In the genomic region with DNA sequence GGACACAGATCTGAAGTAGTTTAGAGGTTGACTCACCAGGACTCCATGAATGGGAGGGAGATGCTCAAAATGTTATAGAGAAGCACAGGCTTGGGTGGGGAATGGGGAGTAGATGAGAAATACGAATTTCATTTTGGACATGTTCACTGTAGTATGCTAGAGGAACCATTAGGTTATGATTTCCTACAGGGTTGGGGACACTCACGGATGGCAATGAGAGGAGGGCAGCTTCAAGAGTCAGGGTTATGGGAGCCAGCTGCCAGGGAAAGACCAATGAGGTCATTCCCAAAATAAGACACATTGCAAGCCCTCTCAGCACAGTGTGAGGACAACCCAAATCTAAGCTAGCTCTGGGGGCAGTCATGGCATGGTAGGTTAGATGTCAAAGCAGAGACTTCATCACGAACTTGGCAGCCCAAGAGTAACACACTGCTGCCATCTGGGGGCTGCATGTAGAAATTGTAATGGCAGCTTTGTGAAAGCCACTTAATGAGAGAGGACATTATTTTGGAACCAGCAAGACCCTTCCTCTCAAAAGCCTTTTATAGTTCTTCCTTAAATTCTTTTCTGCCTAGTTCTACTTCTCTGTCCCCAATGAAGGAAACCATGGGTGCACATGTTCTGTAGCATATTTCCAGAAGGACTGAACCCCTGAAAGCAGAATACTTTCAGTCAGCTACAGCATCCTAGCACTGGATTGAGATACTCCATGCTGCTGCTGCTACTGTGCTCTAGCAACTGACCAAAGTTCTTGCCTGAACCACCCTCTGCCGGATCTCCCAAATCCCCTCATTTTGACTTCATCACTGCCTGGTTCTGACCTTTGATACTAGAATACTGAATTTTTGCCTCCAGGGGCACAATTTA, we compare ENCODE assay signal across 8 cellular contexts. TPM values are rescaled to one million over a fixed set of nuclear protein-coding genes. Genes with fewer than 3 reads are reported as not detected.
A peak's percentile ranks its signal among the peaks of the same experiment; 100 is the strongest.
DNase-seq lines count a peak whose midpoint lies in the region; ATAC-seq and TF ChIP-seq lines count a peak whose summit lies in the region.

No MANE protein-coding gene starts in this region.

- no peaks in the 10 kb centered on the region for H3F3A ChIP-seq in GM23338 (replicated peaks; ENCODE audit: low read depth)

- POLR2A ChIA-PET in CD4-positive, alpha-beta T cell (lab: Charles Lee): no interaction called here

- no peak overlapping the region for H3K4me3 ChIP-seq in GM23338

- no peaks in the 10 kb centered on the region for H3K9me3 Mint-ChIP-seq in CD4-positive, alpha-beta T cell
- H3K9me3 Mint-ChIP-seq in GM23338: no peaks in the 10 kb centered on the region

- peak; percentile 49 for TF ChIP-seq CTCF in CD4-positive, alpha-beta T cell (IDR thresholded peaks at IDR 0.05)
- TF ChIP-seq CTCF in GM23338 (conservative IDR thresholded peaks at IDR 0.05; ENCODE audit: low read depth in 2 of 2): peak; percentile 60 to 80

- H3K4me1 Mint-ChIP-seq in CD4-positive, alpha-beta T cell (ENCODE audit: low read depth): no peaks in the 10 kb centered on the region
- H3K4me1 Mint-ChIP-seq in GM23338: no peaks in the 10 kb centered on the region; the same call in 2 of the 3 replicates

- H3K9me2 ChIP-seq in GM23338 (ENCODE audit: insufficient read depth): no peaks in the 10 kb centered on the region

- no peaks in the 10 kb centered on the region for H4K20me1 ChIP-seq in GM23338 (replicated peaks; ENCODE audit: insufficient read depth)

- H2AFZ ChIP-seq in GM23338: no peak overlapping the region

- peaks cover 19% of the 10 kb centered on the region for H3K27me3 Mint-ChIP-seq in CD4-positive, alpha-beta T cell
- no peaks in the 10 kb centered on the region for H3K27me3 Mint-ChIP-seq in GM23338 (ENCODE audit: insufficient read depth, low read depth, poor library complexity)

- no peak overlapping the region for H3K27ac ChIP-seq in CD4-positive, alpha-beta T cell (ENCODE audit: low read depth, low read length)
- no peak overlapping the region for H3K27ac ChIP-seq in GM23338 (ENCODE audit: low read depth)

- ATAC-seq in CD4-positive, alpha-beta T cell (ENCODE audit: poor library complexity): no peak
- ATAC-seq in GM23338: peak; percentile 77
- no peak for ATAC-seq in GM18498 (IDR thresholded peaks at IDR 0.05; ENCODE audit: unreplicated experiment)

- peak in 6 of 10 experiments; percentile 4 to 16 (median 10) for DNase-seq in CD4-positive, alpha-beta T cell
- DNase-seq in GM23338 (ENCODE audit: low spot score): peak; percentile 62
- DNase-seq in NCI-H2227 treated with DMSO at 0.1 percent for 48 hours (lab: John Stamatoyannopoulos, UW): peak; percentile 61
- DNase-seq in activated CD4-positive, alpha-beta T cell treated with anti-CD3 and anti-CD28 coated beads, Interleukin-2, amount 50 U/mL, for 48 hours: peak; percentile 20 to 24
- DNase-seq in fibroblast of peridontal ligament (ENCODE audit: extremely low read depth): peak; percentile 60
- peak in 37 of 56 donors; percentile 0 to 51 (median 10) for DNase-seq in nucleus accumbens (lab: John Stamatoyannopoulos, UW)
- DNase-seq in epidermal melanocyte (ENCODE audit: insufficient read length, low spot score): no peak

- CTCF ChIA-PET in CD4-positive, alpha-beta T cell (lab: Charles Lee): interaction anchor here (0.6 to 1.1 kb wide), 3 partner anchors 17 to 348 kb away, joined by 3 read pairs; partner anchors contain the start of gene ZCCHC12

- intact Hi-C loops in CD4-positive, alpha-beta T cell (cut with DNase I, micrococcal nuclease): loop anchor here in 1 of 2 experiments (5.0 kb wide), 1 partner anchor 205 kb away; no protein-coding TSS in a partner anchor

- H3K27ac Mint-ChIP-seq in CD4-positive, alpha-beta T cell: no peak overlapping the region
- H3K27ac Mint-ChIP-seq in GM23338: no peak overlapping the region

- H3K27me3 ChIP-seq in CD4-positive, alpha-beta T cell (ENCODE audit: control insufficient read depth, insufficient read depth, low read length): no peaks in the 10 kb centered on the region
- H3K27me3 ChIP-seq in GM23338 (ENCODE audit: insufficient read depth): no peaks in the 10 kb centered on the region

- H3K4me2 ChIP-seq in GM23338: no peak overlapping the region

- H3K36me3 ChIP-seq in GM23338 (ENCODE audit: insufficient read depth): no peaks in the 10 kb centered on the region

- no peak overlapping the region for H3K4me3 Mint-ChIP-seq in CD4-positive, alpha-beta T cell
- no peak overlapping the region for H3K4me3 Mint-ChIP-seq in GM23338

- H3K4me1 ChIP-seq in GM23338 (ENCODE audit: insufficient read depth): no peaks in the 10 kb centered on the region

- H3K79me2 ChIP-seq in GM23338 (replicated peaks; ENCODE audit: insufficient read depth): no peaks in the 10 kb centered on the region

- H3K36me3 Mint-ChIP-seq in CD4-positive, alpha-beta T cell (ENCODE audit: low read depth): no peaks in the 10 kb centered on the region
- no peaks in the 10 kb centered on the region for H3K36me3 Mint-ChIP-seq in GM23338 (ENCODE audit: low read depth)

- no peaks in the 10 kb centered on the region for H3K9me3 ChIP-seq in CD4-positive, alpha-beta T cell (ENCODE audit: control insufficient read depth, low read length)

TF ChIP-seq in GM23338, 12 proteins besides CTCF, POLR2A, EP300 and RAD21 (continues in another document):
- no peak for TF ChIP-seq STAT1 (IDR thresholded peaks at IDR 0.05; ENCODE audit: unreplicated experiment)
- TF ChIP-seq ETS1 (IDR thresholded peaks at IDR 0.05): no peak
- no peak for TF ChIP-seq EZH2 (IDR thresholded peaks at IDR 0.05; ENCODE audit: low read depth, unreplicated experiment)
- TF ChIP-seq JUNB (IDR thresholded peaks at IDR 0.05; ENCODE audit: unreplicated experiment): no peak
- no peak for TF ChIP-seq NANOG (IDR thresholded peaks at IDR 0.05; ENCODE audit: borderline replicate concordance)
- TF ChIP-seq CREB1 (CRISPR knock-in tag; IDR thresholded peaks at IDR 0.05; ENCODE audit: low read depth): no peak
- TF ChIP-seq REST (IDR thresholded peaks at IDR 0.05; ENCODE audit: unreplicated experiment): no peak
- no peak for TF ChIP-seq POLR2AphosphoS5 (IDR thresholded peaks at IDR 0.05; ENCODE audit: low read depth)
- TF ChIP-seq ZNF114 (CRISPR knock-in tag; IDR thresholded peaks at IDR 0.05): no peak
- no peak for TF ChIP-seq ZNF331 (CRISPR knock-in tag; IDR thresholded peaks at IDR 0.05; ENCODE audit: low read depth)

RNA-seq across cellular contexts. Expression of gene ZCCHC12, which starts 16.2 kb away (rescaled TPM):
- under 1 TPM; 0.14 to 0.47 TPM for total RNA-seq in CD4-positive, alpha-beta T cell
- 0.08 and 0.38 TPM in 2 replicates for total RNA-seq in GM23338 (2014; rRNA removed; shearing (Covaris generic))
- polyA plus RNA-seq in GM23338 (2016; fragmentation: Nextera tagmentation; extraction: Ambion mirVana): 0.32 and 0.70 TPM in 2 replicates
